In the genomic region with DNA sequence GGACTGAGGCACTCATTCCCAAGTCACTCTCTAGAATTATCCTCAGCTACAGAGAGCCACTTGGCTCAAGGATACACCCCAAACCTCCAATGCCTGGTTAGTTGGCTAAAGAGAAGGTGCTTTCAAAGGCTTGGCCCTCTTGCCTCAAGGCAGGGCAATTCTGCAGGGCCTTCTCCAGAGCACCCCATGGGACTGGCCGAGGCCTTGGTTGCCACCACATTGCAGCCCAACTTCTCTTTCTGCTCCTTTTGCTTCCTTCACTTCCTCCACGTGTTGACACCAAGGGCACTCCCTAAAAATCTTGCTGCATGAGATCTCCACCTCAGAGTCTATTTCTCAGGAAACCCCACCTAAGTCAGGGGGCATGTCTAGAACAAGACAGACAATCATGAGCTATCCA, we compare ENCODE assay signal across 21 cellular contexts. TPM values are rescaled to one million over a fixed set of nuclear protein-coding genes. Genes with fewer than 3 reads are reported as not detected.
A peak's percentile ranks its signal among the peaks of the same experiment; 100 is the strongest.
DNase-seq lines count a peak whose midpoint lies in the region; ATAC-seq and TF ChIP-seq lines count a peak whose summit lies in the region.
"Had no signal": no experiment of that assay in that cellular context is flagged by ENCODE, and none has a peak within 500 bp of the region (broad histone marks: within the 10 kb centered on the region; RNA-seq: fewer than 3 reads in every experiment).

No MANE protein-coding gene starts in this region.

- ATAC-seq in RWPE2 (ENCODE audit: low read depth) (no peak), HG02885 (IDR thresholded peaks at IDR 0.05; ENCODE audit: poor library complexity, unreplicated experiment) (no peak), GM21515 (IDR thresholded peaks at IDR 0.05; ENCODE audit: unreplicated experiment) (no peak)
- ATAC-seq: A549, GM23338, HCT116 had no signal

- H4K20me1 ChIP-seq in BLaER1 treated with 17β-estradiol and CSF1 and Interleukin-3, amounts not matched to agents 10 nM and 100 nM, result no peaks in the 10 kb centered on the region

- H3K27me3 Mint-ChIP-seq in endodermal cell (ENCODE audit: insufficient read depth), result peaks cover 2% of the 10 kb centered on the region
- peaks cover 3% of the 10 kb centered on the region for H3K27me3 Mint-ChIP-seq in activated CD4-positive, alpha-beta T cell treated with anti-CD3 and anti-CD28 coated beads, Interleukin-2, amount 10 ng/mL, durations not matched to agents 7 days and 5 days

- no peak overlapping the region for H3K4me3 ChIP-seq in BLaER1 treated with 17β-estradiol and CSF1 and Interleukin-3, amounts not matched to agents 10 nM and 100 nM
- no peak overlapping the region for H3K4me3 ChIP-seq in RWPE2 (ENCODE audit: severe bottlenecking)
- no peak overlapping the region for H3K4me3 ChIP-seq in endodermal cell (ENCODE audit: low read length)
- H3K4me3 ChIP-seq: A549, GM23338 had no signal

- 82% methylated on average over 2 of the region's 2 CpGs; no CpG with 5 or more reads in 1 of the 2 experiments for WGBS in endodermal cell (ENCODE audit: insufficient coverage in 1 of 2, insufficient read length in 1 of 2), 2 experiments

- no peaks in the 10 kb centered on the region for H3K4me1 Mint-ChIP-seq in endodermal cell
- no peaks in the 10 kb centered on the region for H3K4me1 Mint-ChIP-seq in activated CD4-positive, alpha-beta T cell treated with anti-CD3 and anti-CD28 coated beads, Interleukin-2, amount 10 ng/mL, durations not matched to agents 7 days and 5 days
- H3K4me1 Mint-ChIP-seq: CD4-positive, alpha-beta memory T cell had no signal

- H3K27me3 ChIP-seq in BLaER1 treated with 17β-estradiol and CSF1 and Interleukin-3, amounts not matched to agents 10 nM and 100 nM, result no peaks in the 10 kb centered on the region
- no peaks in the 10 kb centered on the region for H3K27me3 ChIP-seq in RWPE2 (ENCODE audit: insufficient read depth, poor library complexity, severe bottlenecking)
- H3K27me3 ChIP-seq in endodermal cell (ENCODE audit: control insufficient read depth, insufficient read depth, low read length, poor library complexity, severe bottlenecking), result no peaks in the 10 kb centered on the region
- H3K27me3 ChIP-seq: BE2C had no signal

- no peaks in the 10 kb centered on the region for H3K36me3 ChIP-seq in BLaER1 treated with 17β-estradiol and CSF1 and Interleukin-3, amounts not matched to agents 10 nM and 100 nM
- H3K36me3 ChIP-seq in RWPE2 (ENCODE audit: low read depth), result no peaks in the 10 kb centered on the region
- H3K36me3 ChIP-seq in endodermal cell (ENCODE audit: control insufficient read depth, insufficient read depth, low read length), result no peaks in the 10 kb centered on the region
- H3K36me3 ChIP-seq: BE2C had no signal

- intact Hi-C loops in posterior vena cava (cut with DNase I), result no loop called here

- peaks cover 0 to 10% (median 5%) of the 10 kb centered on the region in 11 experiments; a peak in 5 of 22 replicates for H3K9me3 ChIP-seq in BLaER1 treated with 17β-estradiol and CSF1 and Interleukin-3, amounts not matched to agents 10 nM and 100 nM (replicated peaks in 1 of 11)
- H3K9me3 ChIP-seq in RWPE2 (ENCODE audit: severe bottlenecking) (no peaks in the 10 kb centered on the region), endodermal cell (ENCODE audit: control insufficient read depth, low read length) (no peaks in the 10 kb centered on the region)
- H3K9me3 ChIP-seq: A549, BE2C had no signal

- H3K9me3 Mint-ChIP-seq in endodermal cell, result no peaks in the 10 kb centered on the region
- no peaks in the 10 kb centered on the region for H3K9me3 Mint-ChIP-seq in activated CD4-positive, alpha-beta T cell treated with anti-CD3 and anti-CD28 coated beads, Interleukin-2, amount 10 ng/mL, durations not matched to agents 7 days and 5 days
- H3K9me3 Mint-ChIP-seq: GM23338, H9 had no signal

- H3K4me3 Mint-ChIP-seq in endodermal cell, result no peak overlapping the region
- no peak overlapping the region for H3K4me3 Mint-ChIP-seq in activated CD4-positive, alpha-beta T cell treated with anti-CD3 and anti-CD28 coated beads, Interleukin-2, amount 10 ng/mL, durations not matched to agents 7 days and 5 days
- H3K4me3 Mint-ChIP-seq: GM23338, H9 had no signal

- CTCF ChIA-PET in activated CD4-positive, alpha-beta T cell treated with anti-CD3 and anti-CD28 coated beads, Interleukin-2, amount 10 ng/mL, durations not matched to agents 7 days and 5 days (lab: Charles Lee), result interaction anchor here (0.7 kb wide), 1 partner anchor 238 kb away, joined by 3 read pairs; no protein-coding TSS in a partner anchor

- H3K27ac ChIP-seq in BLaER1 treated with 17β-estradiol and CSF1 and Interleukin-3, amounts not matched to agents 10 nM and 100 nM, result no peak overlapping the region
- H3K27ac ChIP-seq in RWPE2 (ENCODE audit: poor library complexity, severe bottlenecking), result no peak overlapping the region
- no peak overlapping the region for H3K27ac ChIP-seq in endodermal cell (ENCODE audit: low read depth, low read length)
- H3K27ac ChIP-seq: A549 had no signal

- no peaks in the 10 kb centered on the region for H3K36me3 Mint-ChIP-seq in endodermal cell (ENCODE audit: low read depth)
- no peaks in the 10 kb centered on the region for H3K36me3 Mint-ChIP-seq in activated CD4-positive, alpha-beta T cell treated with anti-CD3 and anti-CD28 coated beads, Interleukin-2, amount 10 ng/mL, durations not matched to agents 7 days and 5 days (ENCODE audit: low read depth)
- H3K36me3 Mint-ChIP-seq: CD4-positive, alpha-beta memory T cell had no signal

- TF ChIP-seq CTCF in RWPE2 (IDR thresholded peaks at IDR 0.05; ENCODE audit: poor library complexity, severe bottlenecking) (no peak), endodermal cell (conservative IDR thresholded peaks at IDR 0.05) (no peak)

- peak overlapping the region in 7 of 11 experiments; percentile 6 to 44 (median 13); a peak in 11 of 22 replicates for H3K4me2 ChIP-seq in BLaER1 treated with 17β-estradiol and CSF1 and Interleukin-3, amounts not matched to agents 10 nM and 100 nM
- H3K4me2 ChIP-seq: A549, GM23338 had no signal

- H3K9ac ChIP-seq in BLaER1 treated with 17β-estradiol and CSF1 and Interleukin-3, amounts not matched to agents 10 nM and 100 nM, result no peak overlapping the region
- no peak overlapping the region for H3K9ac ChIP-seq in endodermal cell (ENCODE audit: extremely low read depth, low read length, poor library complexity, severe bottlenecking)

- POLR2A ChIA-PET in activated CD4-positive, alpha-beta T cell treated with anti-CD3 and anti-CD28 coated beads, Interleukin-2, amount 10 ng/mL, durations not matched to agents 7 days and 5 days (lab: Charles Lee), result no interaction called here

- DNase-seq in RWPE2 (ENCODE audit: low spot score) (peak; percentile 25), endodermal cell (peak; percentile 19), posterior vena cava (ENCODE audit: low spot score) (peak; percentile 38)
- DNase-seq in activated CD4-positive, alpha-beta T cell treated with anti-CD3 and anti-CD28 coated beads, Interleukin-2, amount 10 ng/mL, durations not matched to agents 7 days and 5 days, result no peak
- no peak for DNase-seq in activated CD4-positive, alpha-beta T cell treated with anti-CD3 and anti-CD28 coated beads for 48 hours
- DNase-seq: 8988T; ACHN; AML-193; BE2C; C1 segment of cervical spinal cord; Calu3; CD4-positive, alpha-beta memory T cell; COR-L47; DND-41; H9 had no signal

- H3K4me1 ChIP-seq in BLaER1 treated with 17β-estradiol and CSF1 and Interleukin-3, amounts not matched to agents 10 nM and 100 nM, result peaks cover 9 to 42% (median 30%) of the 10 kb centered on the region in 10 experiments; a peak in 18 of 20 replicates
- H3K4me1 ChIP-seq in RWPE2 (ENCODE audit: insufficient read depth, poor library complexity, severe bottlenecking) (no peaks in the 10 kb centered on the region), endodermal cell (ENCODE audit: control insufficient read depth, insufficient read depth, low read length) (no peaks in the 10 kb centered on the region)
- H3K4me1 ChIP-seq: A549 had no signal

- no peak overlapping the region for H3K27ac Mint-ChIP-seq in endodermal cell
- no peak overlapping the region for H3K27ac Mint-ChIP-seq in activated CD4-positive, alpha-beta T cell treated with anti-CD3 and anti-CD28 coated beads, Interleukin-2, amount 10 ng/mL, durations not matched to agents 7 days and 5 days
- H3K27ac Mint-ChIP-seq: CD4-positive, alpha-beta memory T cell; GM23338 had no signal

RNA-seq across cellular contexts. Expression of a gene that starts 36.7 kb away (rescaled TPM):
- total RNA-seq in endodermal cell (1 to 10 TPM in 1 of 2 donors, under 1 TPM in 1; 0.73 to 1.2 TPM), posterior vena cava (under 1 TPM in 1 of 2 donors, not detected in 1; 0.05 TPM)
- 1.5 TPM for polyA plus RNA-seq in endodermal cell (2013, experiment 1 of 2)
- polyA plus RNA-seq in endodermal cell (2013, experiment 2 of 2), result 0.58 TPM
- not detected for total RNA-seq in activated CD4-positive, alpha-beta T cell treated with anti-CD3 and anti-CD28 coated beads, Interleukin-2, amount 10 ng/mL, durations not matched to agents 7 days and 5 days
- total RNA-seq: CD4-positive, alpha-beta memory T cell had no signal

Comparison
In these comparisons a context has a peak if more than half of its experiments do, and no peak if none do; other contexts are left out.
1. DNase-seq: peak in RWPE2 (single experiment), endodermal cell (single experiment) and posterior vena cava (single experiment); none in activated CD4-positive, alpha-beta T cell treated with anti-CD3 and anti-CD28 coated beads, Interleukin-2, amount 10 ng/mL, durations not matched to agents 7 days and 5 days (single experiment) and activated CD4-positive, alpha-beta T cell treated with anti-CD3 and anti-CD28 coated beads for 48 hours (single experiment).